In the genomic region with DNA sequence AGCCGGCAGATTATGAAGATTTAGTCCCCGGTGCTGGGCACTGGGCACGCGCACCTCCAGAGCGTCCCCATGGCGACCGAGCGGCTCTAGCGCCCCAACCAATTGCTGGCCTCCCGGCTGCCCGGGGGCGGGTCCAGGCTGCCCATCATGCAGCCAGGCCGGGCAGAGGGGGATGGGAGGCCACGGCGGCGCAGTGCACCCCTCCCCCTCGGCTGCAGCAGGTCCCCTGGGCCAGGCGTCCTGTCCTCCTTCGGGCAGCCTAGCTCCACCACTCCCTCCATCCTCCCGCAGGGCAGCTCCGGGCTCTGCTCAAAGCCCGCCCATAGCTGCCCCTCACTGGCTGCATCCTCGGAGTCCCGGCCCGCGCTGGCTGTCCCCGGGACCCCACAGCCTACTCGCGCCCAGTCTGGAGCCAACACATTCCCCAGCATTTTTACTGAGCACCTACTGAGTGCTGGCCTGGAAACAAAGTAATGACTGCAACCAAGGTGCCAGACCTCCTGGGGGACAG, we compare ENCODE assay signal across 8 cellular contexts.
DNase-seq lines count a peak whose midpoint lies in the region; ATAC-seq, FAIRE-seq and TF ChIP-seq lines count a peak whose summit lies in the region.

No MANE protein-coding gene starts in this region.

- 97% methylated on average over 8 of the region's 29 CpGs for WGBS in K562 (ENCODE audit: insufficient coverage, low coverage, missing lambda C conversion rate)

- H2AFZ ChIP-seq in K562 (ENCODE audit: low read depth, low read length), result no peak overlapping the region

- H3K9ac ChIP-seq in K562 (ENCODE audit: insufficient read depth in 1 of 2, low read depth in 2 of 2, low read length in 2 of 2) (no peak overlapping the region), iPS-20b (ENCODE audit: low read depth, low read length) (peak overlapping the region; percentile 41; the same call in 1 of the 2 replicates), skeletal muscle tissue (ENCODE audit: low read depth in 1 of 3, low read length in 3 of 3) (no peak overlapping the region)

- no peak for TF ChIP-seq RAD21 in K562 (CRISPR knock-in tag; conservative IDR thresholded peaks at IDR 0.05 in 1 of 2, IDR thresholded peaks at IDR 0.05 in 1 of 2)

- CTCF ChIA-PET in K562 (lab: Yijun Ruan, JAX; ENCODE audit: low intra/inter-chr PET ratio), result no interaction called here

- no peak for TF ChIP-seq EP300 in K562 (IDR thresholded peaks at IDR 0.05; ENCODE audit: low read length)

- peaks cover 2% of the 10 kb centered on the region for H3K9me1 ChIP-seq in K562 (ENCODE audit: control insufficient read depth, insufficient read depth, low read length)

- H3K27me3 ChIP-seq in K562 (ENCODE audit: control insufficient read depth in 2 of 2, insufficient read depth in 2 of 2, low read length in 2 of 2) (no peaks in the 10 kb centered on the region), iPS-20b (ENCODE audit: insufficient read depth, low read length) (no peaks in the 10 kb centered on the region), skeletal muscle tissue (ENCODE audit: control insufficient read depth in 3 of 3, insufficient read depth in 3 of 3, low read length in 3 of 3) (no peaks in the 10 kb centered on the region)

- no peak overlapping the region for H3K27ac ChIP-seq in K562 (ENCODE audit: extremely low read depth, low read depth, low read length)
- peak overlapping the region; percentile 13 for H3K27ac ChIP-seq in iPS-20b (ENCODE audit: low read length)
- no peak overlapping the region for H3K27ac ChIP-seq in skeletal muscle tissue (ENCODE audit: low read depth, low read length)

- in situ Hi-C loops in K562 (cut with MboI), result no loop called here

- H3K36me3 ChIP-seq in K562 (ENCODE audit: control insufficient read depth, insufficient read depth, low read length), result peaks cover 57% of the 10 kb centered on the region; the same call in 2 of the 3 replicates
- H3K36me3 ChIP-seq in iPS-20b (ENCODE audit: insufficient read depth, low read depth, low read length), result peaks cover 32% of the 10 kb centered on the region; the same call in 1 of the 2 replicates
- H3K36me3 ChIP-seq in skeletal muscle tissue (ENCODE audit: control insufficient read depth in 3 of 3, insufficient read depth in 3 of 3, low read length in 3 of 3), result peaks cover 0 to 5% (median 0%) of the 10 kb centered on the region in 3 donors

- no peaks in the 10 kb centered on the region for H3K9me3 ChIP-seq in K562 (replicated peaks; ENCODE audit: control insufficient read depth, insufficient read depth, low read depth, low read length)
- H3K9me3 ChIP-seq in iPS-20b (ENCODE audit: insufficient read depth, low read depth, low read length), result no peaks in the 10 kb centered on the region
- H3K9me3 ChIP-seq in skeletal muscle tissue (ENCODE audit: control insufficient read depth in 3 of 3, low read length in 3 of 3), result no peaks in the 10 kb centered on the region

- no peak overlapping the region for H3K4me2 ChIP-seq in K562 (ENCODE audit: insufficient read depth, low read length)

- H3K4me3 ChIP-seq in K562, result no peak overlapping the region
- H3K4me3 ChIP-seq in iPS-20b (ENCODE audit: low read length), result peak overlapping the region; percentile 50
- peak overlapping the region in 2 of 3 donors; percentile 36 to 54 for H3K4me3 ChIP-seq in skeletal muscle tissue (ENCODE audit: low read length in 3 of 3)

- H3K4me1 ChIP-seq in K562 (replicated peaks in 1 of 2; ENCODE audit: control insufficient read depth in 2 of 2, insufficient read depth in 2 of 2, low read length in 2 of 2) (peaks cover 0 to 50% of the 10 kb centered on the region in 2 experiments; a peak in 2 of 5 replicates), iPS-20b (ENCODE audit: insufficient read depth, low read length) (peaks cover 6% of the 10 kb centered on the region; the same call in 1 of the 2 replicates), skeletal muscle tissue (ENCODE audit: control insufficient read depth in 3 of 3, insufficient read depth in 3 of 3, low read length in 3 of 3) (peaks cover 0 to 17% (median 9%) of the 10 kb centered on the region in 3 donors)

- H4K20me1 ChIP-seq in K562 (replicated peaks; ENCODE audit: control insufficient read depth, insufficient read depth, low read length), result no peaks in the 10 kb centered on the region

- DNase-seq in GM04504 (ENCODE audit: low read depth) (peak; percentile 32), NCI-H1105 treated with DMSO at 0.1 percent for 48 hours (lab: John Stamatoyannopoulos, UW) (peak; percentile 23), K562 (ENCODE audit: extremely low read depth in 1 of 4, low spot score in 3 of 4) (peak in 2 of 4 experiments; percentile 29 to 31), NCI-H345 (lab: John Stamatoyannopoulos, UW) (no peak), NCI-H1436 treated with DMSO at 0.1 percent for 48 hours (lab: John Stamatoyannopoulos, UW) (no peak)

- ATAC-seq in K562, result no peak
- ATAC-seq in GM19395 (IDR thresholded peaks at IDR 0.05; ENCODE audit: unreplicated experiment), result no peak

- H3K79me2 ChIP-seq in K562 (ENCODE audit: control insufficient read depth, insufficient read depth, low read length), result no peaks in the 10 kb centered on the region

- POLR2A ChIA-PET in K562 (lab: Yijun Ruan, JAX), result interaction anchor here (1.6 kb wide), 1 partner anchor 18 kb away, joined by 4 read pairs; no protein-coding TSS in a partner anchor

- TF ChIP-seq CTCF in K562 (IDR thresholded peaks at IDR 0.05 in 2 of 3, conservative IDR thresholded peaks at IDR 0.05 in 1 of 3; ENCODE audit: insufficient read depth in 2 of 3, low read depth in 1 of 3, low read length in 3 of 3), result no peak

- no peak for FAIRE-seq in K562 (lab: Jason Lieb, UNC)

- BruUV-seq in K562 (replicated peaks; lab: Mats Ljungman, UMichigan), result no TSS peak

- intact Hi-C loops in K562 (cut with micrococcal nuclease), result no loop called here

- no peak for TF ChIP-seq POLR2A in K562 (conservative IDR thresholded peaks at IDR 0.05)

TF ChIP-seq in K562, 482 proteins besides CTCF, POLR2A, EP300 and RAD21:
- TF ChIP-seq SMARCA4 (IDR thresholded peaks at IDR 0.05) (no peak), RBM22 (IDR thresholded peaks at IDR 0.05; ENCODE audit: low read depth, low read length, poor library complexity, severe bottlenecking) (peak; percentile 3)

Comparison
In these comparisons a context has a peak if more than half of its experiments do, and no peak if none do; other contexts are left out.
1. DNase-seq: peak in GM04504 (single experiment) and NCI-H1105 treated with DMSO at 0.1 percent for 48 hours (single experiment); none in NCI-H345 (single experiment) and NCI-H1436 treated with DMSO at 0.1 percent for 48 hours (single experiment).